ENCODE assay signal across 8 cellular contexts in the genomic region with DNA sequence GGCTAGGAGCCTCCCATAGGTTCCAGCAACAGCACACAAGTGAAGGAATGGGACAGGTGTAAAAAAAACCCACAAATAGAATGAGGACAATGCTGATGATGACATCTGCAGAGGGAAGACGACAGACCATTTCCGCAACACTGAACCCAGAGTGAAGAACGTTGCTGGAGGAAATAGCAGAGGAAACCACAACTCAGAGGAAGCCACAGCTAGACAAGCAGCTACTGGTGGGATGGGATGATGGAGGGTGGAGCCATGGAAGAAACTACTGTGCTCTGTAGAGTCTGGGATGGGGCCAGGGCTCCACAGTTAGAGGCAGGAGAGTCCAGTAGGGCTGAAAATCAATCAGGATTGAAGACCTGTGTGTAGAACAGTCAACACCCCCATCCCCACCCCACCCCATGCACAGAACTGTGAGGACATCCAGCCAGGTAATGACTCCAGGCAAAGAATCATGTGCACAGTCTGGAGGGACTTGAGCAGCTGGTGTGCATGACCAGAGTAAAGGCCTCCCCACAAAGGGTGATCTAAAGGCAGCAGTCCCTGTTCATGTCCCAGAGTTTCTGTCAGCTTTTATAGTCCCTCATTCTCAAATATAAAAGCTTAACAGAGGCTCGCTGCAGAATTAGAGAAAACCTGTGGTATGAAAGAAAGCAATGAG.
DNase-seq lines count a peak whose midpoint lies in the region; ATAC-seq lines count a peak whose summit lies in the region.

No MANE protein-coding gene starts in this region.

- peaks cover 24% of the 10 kb centered on the region for H3K4me1 Mint-ChIP-seq in activated CD4-positive, alpha-beta memory T cell treated with anti-CD3 and anti-CD28 coated beads for 36 hours (ENCODE audit: low read depth)

- peak overlapping the region; percentile 28 for H3K4me3 ChIP-seq in Jurkat, Clone E6-1 (ENCODE audit: low read length)

- H3K27me3 Mint-ChIP-seq in activated CD4-positive, alpha-beta memory T cell treated with anti-CD3 and anti-CD28 coated beads for 36 hours = peaks cover 4% of the 10 kb centered on the region

- no peak overlapping the region for H3K4me3 Mint-ChIP-seq in activated CD4-positive, alpha-beta memory T cell treated with anti-CD3 and anti-CD28 coated beads for 36 hours

- H3K27ac Mint-ChIP-seq in activated CD4-positive, alpha-beta memory T cell treated with anti-CD3 and anti-CD28 coated beads for 36 hours = no peak overlapping the region

- in situ Hi-C loops in G401 (cut with HindIII; ENCODE audit: low sequenced_read_pairs) = loop anchor here (10.0 kb wide), 1 partner anchor 58 kb away; no protein-coding TSS in a partner anchor

- POLR2A ChIA-PET in activated CD4-positive, alpha-beta memory T cell treated with anti-CD3 and anti-CD28 coated beads for 36 hours (lab: Charles Lee) = interaction anchor here (1.4 kb wide), 1 partner anchor 19 kb away, joined by 4 read pairs; no protein-coding TSS in a partner anchor

- no peaks in the 10 kb centered on the region for H3K36me3 Mint-ChIP-seq in activated CD4-positive, alpha-beta memory T cell treated with anti-CD3 and anti-CD28 coated beads for 36 hours

- no peak for ATAC-seq in GM19397 (IDR thresholded peaks at IDR 0.05; ENCODE audit: unreplicated experiment)

- CTCF ChIA-PET in activated CD4-positive, alpha-beta memory T cell treated with anti-CD3 and anti-CD28 coated beads for 36 hours (lab: Charles Lee) = interaction anchor here (0.6 kb wide), 1 partner anchor 40 kb away, joined by 3 read pairs; no protein-coding TSS in a partner anchor

- H3K9me3 Mint-ChIP-seq in activated CD4-positive, alpha-beta memory T cell treated with anti-CD3 and anti-CD28 coated beads for 36 hours = no peaks in the 10 kb centered on the region

- intact Hi-C loops in activated CD4-positive, alpha-beta memory T cell treated with anti-CD3 and anti-CD28 coated beads for 36 hours (cut with micrococcal nuclease) = loop anchor here (1.0 to 5.0 kb wide), 2 partner anchors 19 to 64 kb away; a partner anchor contains a TSS

- DNase-seq in AG20443 (ENCODE audit: low spot score) = peak; percentile 53
- DNase-seq in Jurkat, Clone E6-1 (ENCODE audit: low read depth, low spot score) = peak; percentile 99
- peak; percentile 68 for DNase-seq in activated CD4-positive, alpha-beta memory T cell treated with anti-CD3 and anti-CD28 coated beads for 36 hours
- peak; percentile 33 for DNase-seq in hepatic stellate cell (ENCODE audit: low spot score)
- DNase-seq in islet precursor cell = no peak
- DNase-seq in G401 (ENCODE audit: low spot score) = no peak
- DNase-seq in DMS 273 treated with DMSO at 0.1 percent for 48 hours (lab: John Stamatoyannopoulos, UW) = no peak

Comparison
In these comparisons a context has a peak if more than half of its experiments do, and no peak if none do; other contexts are left out.
1. DNase-seq: peak in AG20443 (single experiment), Jurkat, Clone E6-1 (single experiment), activated CD4-positive, alpha-beta memory T cell treated with anti-CD3 and anti-CD28 coated beads for 36 hours (single experiment) and hepatic stellate cell (single experiment); none in islet precursor cell (single experiment), G401 (single experiment) and DMS 273 treated with DMSO at 0.1 percent for 48 hours (single experiment).